8 cellular contexts compared by ENCODE assay signal in genomic region chr10:102132563-102133372, GRCh38. TPM values are rescaled to one million over a fixed set of nuclear protein-coding genes. Genes with fewer than 3 reads are reported as not detected.
A peak's percentile ranks its signal among the peaks of the same experiment; 100 is the strongest.
DNase-seq lines count a peak whose midpoint lies in the region; ATAC-seq and TF ChIP-seq lines count a peak whose summit lies in the region.

A gene with protein sequence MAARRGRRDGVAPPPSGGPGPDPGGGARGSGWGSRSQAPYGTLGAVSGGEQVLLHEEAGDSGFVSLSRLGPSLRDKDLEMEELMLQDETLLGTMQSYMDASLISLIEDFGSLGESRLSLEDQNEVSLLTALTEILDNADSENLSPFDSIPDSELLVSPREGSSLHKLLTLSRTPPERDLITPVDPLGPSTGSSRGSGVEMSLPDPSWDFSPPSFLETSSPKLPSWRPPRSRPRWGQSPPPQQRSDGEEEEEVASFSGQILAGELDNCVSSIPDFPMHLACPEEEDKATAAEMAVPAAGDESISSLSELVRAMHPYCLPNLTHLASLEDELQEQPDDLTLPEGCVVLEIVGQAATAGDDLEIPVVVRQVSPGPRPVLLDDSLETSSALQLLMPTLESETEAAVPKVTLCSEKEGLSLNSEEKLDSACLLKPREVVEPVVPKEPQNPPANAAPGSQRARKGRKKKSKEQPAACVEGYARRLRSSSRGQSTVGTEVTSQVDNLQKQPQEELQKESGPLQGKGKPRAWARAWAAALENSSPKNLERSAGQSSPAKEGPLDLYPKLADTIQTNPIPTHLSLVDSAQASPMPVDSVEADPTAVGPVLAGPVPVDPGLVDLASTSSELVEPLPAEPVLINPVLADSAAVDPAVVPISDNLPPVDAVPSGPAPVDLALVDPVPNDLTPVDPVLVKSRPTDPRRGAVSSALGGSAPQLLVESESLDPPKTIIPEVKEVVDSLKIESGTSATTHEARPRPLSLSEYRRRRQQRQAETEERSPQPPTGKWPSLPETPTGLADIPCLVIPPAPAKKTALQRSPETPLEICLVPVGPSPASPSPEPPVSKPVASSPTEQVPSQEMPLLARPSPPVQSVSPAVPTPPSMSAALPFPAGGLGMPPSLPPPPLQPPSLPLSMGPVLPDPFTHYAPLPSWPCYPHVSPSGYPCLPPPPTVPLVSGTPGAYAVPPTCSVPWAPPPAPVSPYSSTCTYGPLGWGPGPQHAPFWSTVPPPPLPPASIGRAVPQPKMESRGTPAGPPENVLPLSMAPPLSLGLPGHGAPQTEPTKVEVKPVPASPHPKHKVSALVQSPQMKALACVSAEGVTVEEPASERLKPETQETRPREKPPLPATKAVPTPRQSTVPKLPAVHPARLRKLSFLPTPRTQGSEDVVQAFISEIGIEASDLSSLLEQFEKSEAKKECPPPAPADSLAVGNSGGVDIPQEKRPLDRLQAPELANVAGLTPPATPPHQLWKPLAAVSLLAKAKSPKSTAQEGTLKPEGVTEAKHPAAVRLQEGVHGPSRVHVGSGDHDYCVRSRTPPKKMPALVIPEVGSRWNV (N-terminal part only) (plus strand): TSS chr10:102133040. CDS start chr10:102133069, 29 bp downstream.

- peak; percentile 97 for DNase-seq in GM13976 (ENCODE audit: low spot score)
- DNase-seq in NCI-H146 (lab: John Stamatoyannopoulos, UW) = peak; percentile 98
- peak; percentile 93 to 98 (median 97) for DNase-seq in T-helper 1 cell
- DNase-seq in adrenal gland = peak; percentile 97 to 100 (median 99)
- peak; percentile 98 to 100 (median 99) for DNase-seq in heart left ventricle
- peak; percentile 96 to 100 (median 99) for DNase-seq in posterior cingulate gyrus
- DNase-seq in upper lobe of left lung = peak; percentile 97 to 100

- in situ Hi-C loops in GM13976 (cut with MboI; ENCODE audit: low sequenced_read_pairs, unreplicated experiment) = no loop called here

- intact Hi-C loops in adrenal gland (cut with DNase I) = no loop called here
- intact Hi-C loops in heart left ventricle (cut with DNase I) = loop anchor here in 6 of 10 donors (1.0 to 2.0 kb wide), 3 partner anchors 18 to 20 kb away; partner anchors contain the start of gene NOLC1 (in 5 of the 6)
- intact Hi-C loops in posterior cingulate gyrus (cut with DNase I) = loop anchor here (1.0 kb wide), 1 partner anchor 20 kb away; the partner anchor contains the start of gene NOLC1

- H3K27ac ChIP-seq in adrenal gland = peak within 1 kb of the TSS; percentile 67 to 94 (median 92)
- peak within 1 kb of the TSS; percentile 75 to 99 (median 96) for H3K27ac ChIP-seq in heart left ventricle
- H3K27ac ChIP-seq in upper lobe of left lung = peak within 1 kb of the TSS; percentile 95 to 98 (median 96)

- H3K4me3 ChIP-seq in adrenal gland (peak within 1 kb of the TSS; percentile 52 to 89 (median 76)), heart left ventricle (peak within 1 kb of the TSS; percentile 67 to 99 (median 87)), upper lobe of left lung (peak within 1 kb of the TSS; percentile 82 to 94 (median 93))

- no peak for TF ChIP-seq EP300 in upper lobe of left lung (IDR thresholded peaks at IDR 0.05)

- peaks cover 10 to 24% of the 10 kb centered on the region in 2 donors for H3K4me1 ChIP-seq in adrenal gland (replicated peaks in 1 of 2)
- H3K4me1 ChIP-seq in heart left ventricle = peaks cover 0 to 42% (median 32%) of the 10 kb centered on the region in 12 donors
- H3K4me1 ChIP-seq in upper lobe of left lung = peaks cover 36 to 48% (median 44%) of the 10 kb centered on the region in 4 donors

- H3K36me3 ChIP-seq in adrenal gland (replicated peaks in 1 of 2) (peaks cover 0 to 2% of the 10 kb centered on the region in 2 donors), heart left ventricle (peaks cover 0 to 5% (median 1%) of the 10 kb centered on the region in 9 donors), upper lobe of left lung (peaks cover 0 to 1% (median 1%) of the 10 kb centered on the region in 4 donors)

- WGBS in adrenal gland, 4 donors = 0 to 1% (median 1%) methylated on average over 14 to 64 of the region's 64 CpGs
- WGBS in heart left ventricle, 4 donors = 0 to 1% (median 1%) methylated on average over 42 to 64 of the region's 64 CpGs
- 0 to 1% methylated on average over 17 to 43 of the region's 64 CpGs for WGBS in upper lobe of left lung, 2 donors

- H3K27me3 ChIP-seq in adrenal gland (no peaks in the 10 kb centered on the region), heart left ventricle (no peaks in the 10 kb centered on the region), upper lobe of left lung (no peaks in the 10 kb centered on the region)

- no peaks in the 10 kb centered on the region for H3K9me3 ChIP-seq in adrenal gland (replicated peaks in 1 of 3)
- H3K9me3 ChIP-seq in heart left ventricle = no peaks in the 10 kb centered on the region
- no peaks in the 10 kb centered on the region for H3K9me3 ChIP-seq in upper lobe of left lung

- TF ChIP-seq CTCF in GM13976 (IDR thresholded peaks at IDR 0.05; ENCODE audit: borderline replicate concordance, control extremely low read depth, extremely low read depth, insufficient read depth, missing control alignments) = peak; percentile 68
- TF ChIP-seq CTCF in adrenal gland (IDR thresholded peaks at IDR 0.05) = peak; percentile 82 to 99 (median 94)
- TF ChIP-seq CTCF in heart left ventricle (IDR thresholded peaks at IDR 0.05) = peak; percentile 87 to 97 (median 92)
- TF ChIP-seq CTCF in upper lobe of left lung (IDR thresholded peaks at IDR 0.05) = peak; percentile 84 to 96 (median 92)

- peak; percentile 89 for ATAC-seq in HG02870 (IDR thresholded peaks at IDR 0.05; ENCODE audit: unreplicated experiment)
- peak; percentile 93 to 97 (median 96) for ATAC-seq in heart left ventricle
- peak; percentile 96 to 97 for ATAC-seq in upper lobe of left lung (ENCODE audit: low FRiP score in 2 of 2)

- peak; percentile 59 to 77 for TF ChIP-seq POLR2A in adrenal gland (IDR thresholded peaks at IDR 0.05)
- peak in 1 of 2 donors; percentile 77 for TF ChIP-seq POLR2A in heart left ventricle (IDR thresholded peaks at IDR 0.05)
- peak; percentile 47 to 82 (median 66) for TF ChIP-seq POLR2A in upper lobe of left lung (IDR thresholded peaks at IDR 0.05)

RNA-seq across cellular contexts. Expression of the gene that starts here (rescaled TPM):
- total RNA-seq in adrenal gland (10 to 100 TPM; 11.1 to 39.9 (median 20.0) TPM), heart left ventricle (10 to 100 TPM in 8 of 9 donors, 1 to 10 TPM in 1; 10.0 to 21.5 (median 14.9) TPM), upper lobe of left lung (10 to 100 TPM; 29.3 to 57.6 (median 40.3) TPM)
- polyA plus RNA-seq in adrenal gland (10 to 100 TPM; 24.7 to 35.8 (median 35.2) TPM), heart left ventricle (10 to 100 TPM; 10.7 to 17.9 TPM)

Comparison
In these comparisons a context has a peak if more than half of its experiments do, and no peak if none do; other contexts are left out.
1. Peak in every context shown above with its lines: DNase-seq, ATAC-seq, H3K4me3 ChIP-seq and H3K27ac ChIP-seq.
2. intact Hi-C loops: an anchor here in heart left ventricle (1.0 to 2.0 kb wide) and posterior cingulate gyrus (1.0 kb wide); none called in adrenal gland.